ENCODE assay signal across 1 cellular context in genomic region chr6:43724914-43725642, GRCh38.
TF ChIP-seq lines count a peak whose summit lies in the region.

No MANE protein-coding gene starts in this region.

TF ChIP-seq in HEK293, 187 proteins besides CTCF, POLR2A, EP300 and RAD21 (continued from another document and continues in another):
- TF ChIP-seq ZBTB10 (tag by site-specific recombination; IDR thresholded peaks at IDR 0.05) (peak; percentile 73), SP2 (tag by site-specific recombination; IDR thresholded peaks at IDR 0.05) (peak; percentile 46), ZNF707 (tag by site-specific recombination; IDR thresholded peaks at IDR 0.05) (no peak), ZNF362 (tag by site-specific recombination; IDR thresholded peaks at IDR 0.05) (no peak), ZNF623 (tag by site-specific recombination; IDR thresholded peaks at IDR 0.05) (no peak), KLF16 (tag by site-specific recombination; IDR thresholded peaks at IDR 0.05) (peak; percentile 41; the same call in 1 of the 2 replicates), ZNF10 (tag by site-specific recombination; IDR thresholded peaks at IDR 0.05) (no peak), ZNF398 (tag by site-specific recombination; IDR thresholded peaks at IDR 0.05) (peak; percentile 72), KLF10 (tag by site-specific recombination; IDR thresholded peaks at IDR 0.05) (peak; percentile 84), ZNF324 (tag by site-specific recombination; IDR thresholded peaks at IDR 0.05) (peak; percentile 86; the same call in 1 of the 2 replicates), ZNF660 (tag by site-specific recombination; IDR thresholded peaks at IDR 0.05) (peak; percentile 85), ZNF571 (tag by site-specific recombination; IDR thresholded peaks at IDR 0.05) (no peak), ZNF514 (tag by site-specific recombination; IDR thresholded peaks at IDR 0.05) (no peak), ZNF549 (tag by site-specific recombination; IDR thresholded peaks at IDR 0.05) (no peak), ZNF266 (tag by site-specific recombination; IDR thresholded peaks at IDR 0.05; ENCODE audit: low read depth) (peak; percentile 94), ZNF692 (tag by site-specific recombination; IDR thresholded peaks at IDR 0.05) (peak; percentile 94), ZNF501 (tag by site-specific recombination; IDR thresholded peaks at IDR 0.05) (peak; percentile 72; the same call in 1 of the 2 replicates), ZFP3 (tag by site-specific recombination; IDR thresholded peaks at IDR 0.05; ENCODE audit: low read depth) (no peak), ZBTB6 (tag by site-specific recombination; IDR thresholded peaks at IDR 0.05) (peak; percentile 79), ZNF596 (tag by site-specific recombination; IDR thresholded peaks at IDR 0.05) (no peak), ZSCAN30 (tag by site-specific recombination; IDR thresholded peaks at IDR 0.05) (peak; percentile 62; the same call in 1 of the 2 replicates), GLI4 (tag by site-specific recombination; IDR thresholded peaks at IDR 0.05) (no peak), PRDM4 (tag by site-specific recombination; IDR thresholded peaks at IDR 0.05) (peak; percentile 63), PATZ1 (tag by site-specific recombination; IDR thresholded peaks at IDR 0.05) (peak; percentile 98), ZNF518A (tag by site-specific recombination; conservative IDR thresholded peaks at IDR 0.05; ENCODE audit: low read depth) (0 out of 2 replicates have a peak, but pooled peaks have one; percentile 44), HIC1 (tag by site-specific recombination; IDR thresholded peaks at IDR 0.05) (peak; percentile 92), GLIS2 (tag by site-specific recombination; IDR thresholded peaks at IDR 0.05) (peak; percentile 88), ZNF114 (tag by site-specific recombination; IDR thresholded peaks at IDR 0.05) (no peak), ZNF280D (tag by site-specific recombination; IDR thresholded peaks at IDR 0.05) (no peak), ZNF23 (tag by site-specific recombination; IDR thresholded peaks at IDR 0.05; ENCODE audit: borderline replicate concordance) (no peak), ZIC2 (tag by site-specific recombination; IDR thresholded peaks at IDR 0.05) (peak; percentile 71)
